18 cellular contexts compared by ENCODE assay signal in the genomic region with DNA sequence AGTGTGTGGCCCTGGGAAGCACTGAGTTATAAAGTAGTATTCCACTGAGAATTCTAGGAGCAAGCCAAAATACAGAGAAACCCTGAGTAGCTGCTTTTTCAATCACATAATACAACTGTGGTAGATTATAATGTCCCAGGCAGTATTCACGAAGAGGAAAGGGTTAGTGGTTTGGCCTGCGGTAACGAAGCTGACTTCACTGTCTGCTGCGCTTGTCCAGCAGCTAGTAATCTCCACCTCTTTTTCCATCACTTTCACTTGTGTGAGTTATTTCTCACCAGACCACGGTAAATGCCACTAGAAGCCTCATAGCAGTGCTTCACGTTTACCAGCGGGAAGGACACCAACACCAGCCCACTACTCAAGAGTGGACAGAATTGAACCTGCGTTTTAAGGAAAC. TPM values are rescaled to one million over a fixed set of nuclear protein-coding genes. Genes with fewer than 3 reads are reported as not detected.
DNase-seq lines count a peak whose midpoint lies in the region; ATAC-seq and TF ChIP-seq lines count a peak whose summit lies in the region.
"Had no signal": no experiment of that assay in that cellular context is flagged by ENCODE, and none has a peak within 500 bp of the region (broad histone marks: within the 10 kb centered on the region; RNA-seq: fewer than 3 reads in every experiment).

No MANE protein-coding gene starts in this region.

- H3K27me3 ChIP-seq in GM23248 (replicated peaks; ENCODE audit: insufficient read depth) = no peaks in the 10 kb centered on the region
- H3K27me3 ChIP-seq in breast epithelium = no peaks in the 10 kb centered on the region
- H3K27me3 ChIP-seq: colonic mucosa, left lung had no signal

- 66 to 72% methylated on average over 8 of the region's 8 CpGs for WGBS in GM23248 (ENCODE audit: low coverage in 1 of 2, low lambda C conversion rate in 2 of 2, missing lambda C conversion rate in 2 of 2), 2 experiments

- no peak overlapping the region for H3K4me3 Mint-ChIP-seq in stimulated activated effector memory CD8-positive, alpha-beta T cell treated with anti-CD3 and anti-CD28 coated beads, Interleukin-12 subunit alpha, Interleukin-12 subunit beta, amount 100 ng/mL, for 72 hours
- H3K4me3 Mint-ChIP-seq: B cell; stimulated activated naive CD8-positive, alpha-beta T cell treated with anti-CD3 and anti-CD28 coated beads, Interleukin-15, Interleukin-2, amounts not matched to agents 100 ng/mL and 50 ng/mL, for 24 hours had no signal

- TF ChIP-seq CTCF in breast epithelium (IDR thresholded peaks at IDR 0.05) = no peak

- no peak overlapping the region for H2AFZ ChIP-seq in GM23248

- H4K20me1 ChIP-seq in GM23248 (ENCODE audit: insufficient read depth) = no peaks in the 10 kb centered on the region

- H3K79me2 ChIP-seq in GM23248 (ENCODE audit: insufficient read depth) = no peaks in the 10 kb centered on the region

- intact Hi-C loops in left cardiac atrium (cut with DNase I) (loop anchor here in 1 of 2 donors (10.0 kb wide), 1 partner anchor 170 kb away; a partner anchor contains a TSS), breast epithelium (cut with DNase I; ENCODE audit: low total_unique reads) (no loop called here)

- TF ChIP-seq POLR2A in breast epithelium (IDR thresholded peaks at IDR 0.05) = no peak

- no peaks in the 10 kb centered on the region for H3K9me2 ChIP-seq in GM23248 (ENCODE audit: insufficient read depth)

- peak; percentile 37 for DNase-seq in GM23248
- DNase-seq in amniotic epithelial cell (ENCODE audit: low read depth) = peak; percentile 35
- DNase-seq in left cardiac atrium = no peak
- DNase-seq in stimulated activated effector memory CD8-positive, alpha-beta T cell treated with anti-CD3 and anti-CD28 coated beads, Interleukin-12 subunit alpha, Interleukin-12 subunit beta, amount 100 ng/mL, for 72 hours (ENCODE audit: low spot score in 2 of 2) = no peak
- DNase-seq in breast epithelium (ENCODE audit: low spot score in 2 of 2) = no peak
- DNase-seq in SKM-1 treated with dmso at 0.1 percent for 144 hours (lab: John Stamatoyannopoulos, UW; ENCODE audit: unreplicated experiment) = no peak
- DNase-seq: activated effector memory CD4-positive, alpha-beta T cell treated with Interleukin-2 at 50 U/mL for 16 hours; amygdala; colonic mucosa; Karpas-422; left lung; NCI-H1436; NCI-H226; stimulated activated CD4-positive, alpha-beta T cell treated with anti-CD3 and anti-CD28 coated beads, Interleukin-12 subunit alpha, Interleukin-12 subunit beta, amount 100 ng/mL, for 4 hours had no signal

- H3F3A ChIP-seq in GM23248 (ENCODE audit: insufficient read depth) = no peaks in the 10 kb centered on the region

- in situ Hi-C loops in GM23248 (cut with MboI) = no loop called here

- no peak overlapping the region for H3K27ac Mint-ChIP-seq in stimulated activated effector memory CD8-positive, alpha-beta T cell treated with anti-CD3 and anti-CD28 coated beads, Interleukin-12 subunit alpha, Interleukin-12 subunit beta, amount 100 ng/mL, for 72 hours
- H3K27ac Mint-ChIP-seq: B cell; stimulated activated naive CD8-positive, alpha-beta T cell treated with anti-CD3 and anti-CD28 coated beads, Interleukin-15, Interleukin-2, amounts not matched to agents 100 ng/mL and 50 ng/mL, for 24 hours had no signal

- peaks cover 4% of the 10 kb centered on the region for H3K4me1 ChIP-seq in GM23248 (ENCODE audit: insufficient read depth)
- no peaks in the 10 kb centered on the region for H3K4me1 ChIP-seq in breast epithelium
- H3K4me1 ChIP-seq: colonic mucosa had no signal

- H3K36me3 ChIP-seq in GM23248 (ENCODE audit: low read depth) = no peaks in the 10 kb centered on the region
- H3K36me3 ChIP-seq in breast epithelium = no peaks in the 10 kb centered on the region
- H3K36me3 ChIP-seq: colonic mucosa, left lung had no signal

- no peaks in the 10 kb centered on the region for H3K9me3 ChIP-seq in GM23248 (ENCODE audit: low read depth)
- no peaks in the 10 kb centered on the region for H3K9me3 ChIP-seq in breast epithelium
- H3K9me3 ChIP-seq: colonic mucosa, left lung had no signal

- ATAC-seq in left cardiac atrium (peak; percentile 10 to 39), GM18867 (IDR thresholded peaks at IDR 0.05; ENCODE audit: unreplicated experiment) (no peak), GM21717 (IDR thresholded peaks at IDR 0.05; ENCODE audit: unreplicated experiment) (no peak)
- ATAC-seq in stimulated activated effector memory CD8-positive, alpha-beta T cell treated with anti-CD3 and anti-CD28 coated beads, Interleukin-12 subunit alpha, Interleukin-12 subunit beta, amount 100 ng/mL, for 72 hours = peak; percentile 73
- ATAC-seq: left lung had no signal

- peaks cover 22% of the 10 kb centered on the region for H3K4me1 Mint-ChIP-seq in stimulated activated effector memory CD8-positive, alpha-beta T cell treated with anti-CD3 and anti-CD28 coated beads, Interleukin-12 subunit alpha, Interleukin-12 subunit beta, amount 100 ng/mL, for 72 hours

- no peak overlapping the region for H3K27ac ChIP-seq in GM23248
- H3K27ac ChIP-seq in breast epithelium = peak overlapping the region in 1 of 2 donors; percentile 6
- H3K27ac ChIP-seq: colonic mucosa, left lung had no signal

- no peak overlapping the region for H3K4me3 ChIP-seq in GM23248
- peak overlapping the region in 1 of 3 donors; percentile 31 for H3K4me3 ChIP-seq in breast epithelium
- H3K4me3 ChIP-seq: colonic mucosa, left lung had no signal

- no peaks in the 10 kb centered on the region for H3K36me3 Mint-ChIP-seq in stimulated activated effector memory CD8-positive, alpha-beta T cell treated with anti-CD3 and anti-CD28 coated beads, Interleukin-12 subunit alpha, Interleukin-12 subunit beta, amount 100 ng/mL, for 72 hours

- no peaks in the 10 kb centered on the region for H3K9me3 Mint-ChIP-seq in stimulated activated effector memory CD8-positive, alpha-beta T cell treated with anti-CD3 and anti-CD28 coated beads, Interleukin-12 subunit alpha, Interleukin-12 subunit beta, amount 100 ng/mL, for 72 hours
- H3K9me3 Mint-ChIP-seq: stimulated activated naive CD8-positive, alpha-beta T cell treated with anti-CD3 and anti-CD28 coated beads, Interleukin-15, Interleukin-2, amounts not matched to agents 100 ng/mL and 50 ng/mL, for 24 hours had no signal

- H3K4me2 ChIP-seq in GM23248 (ENCODE audit: unreplicated experiment) = no peak overlapping the region

- no peak overlapping the region for H3K9ac ChIP-seq in GM23248

RNA-seq across cellular contexts. Expression of a gene that starts 34.3 kb away (rescaled TPM):
- total RNA-seq in GM23248 (2014; rRNA removed; shearing (Covaris generic)) = 10.5 and 12.8 TPM in 2 replicates
- 21.8 and 22.0 TPM in 2 replicates for polyA plus RNA-seq in GM23248 (2016; fragmentation: Nextera tagmentation; extraction: Ambion mirVana)
- total RNA-seq in left cardiac atrium (1 to 10 TPM; 8.2 to 9.0 TPM), breast epithelium (10 to 100 TPM in 2 of 3 donors, 1 to 10 TPM in 1; 5.4 to 15.4 (median 14.6) TPM)

Comparison
In these comparisons a context has a peak if more than half of its experiments do, and no peak if none do; other contexts are left out.
1. DNase-seq: peak in GM23248 (single experiment) and amniotic epithelial cell (single experiment); none in left cardiac atrium (single experiment), stimulated activated effector memory CD8-positive, alpha-beta T cell treated with anti-CD3 and anti-CD28 coated beads, Interleukin-12 subunit alpha, Interleukin-12 subunit beta, amount 100 ng/mL, for 72 hours (0 of 2), breast epithelium (0 of 2) and SKM-1 treated with dmso at 0.1 percent for 144 hours (single experiment).
2. ATAC-seq: peak in left cardiac atrium (2 of 2) and stimulated activated effector memory CD8-positive, alpha-beta T cell treated with anti-CD3 and anti-CD28 coated beads, Interleukin-12 subunit alpha, Interleukin-12 subunit beta, amount 100 ng/mL, for 72 hours (single experiment); none in GM18867 (single experiment) and GM21717 (single experiment).